9 cellular contexts compared by ENCODE assay signal in genomic region chr13:49540552-49540951, GRCh38. TPM values are rescaled to one million over a fixed set of nuclear protein-coding genes. Genes with fewer than 3 reads are reported as not detected.
DNase-seq lines count a peak whose midpoint lies in the region; ATAC-seq and TF ChIP-seq lines count a peak whose summit lies in the region.
"Had no signal": no experiment of that assay in that cellular context is flagged by ENCODE, and none has a peak within 500 bp of the region (broad histone marks: within the 10 kb centered on the region; RNA-seq: fewer than 3 reads in every experiment).

No MANE protein-coding gene starts in this region.

- no peak overlapping the region for H2BK20ac ChIP-seq in H9 (ENCODE audit: low read depth, low read length, poor library complexity, severe bottlenecking)

- no peaks in the 10 kb centered on the region for H3K27me3 ChIP-seq in CD4-positive, alpha-beta T cell (ENCODE audit: control insufficient read depth, insufficient read depth, low read length)
- H3K27me3 ChIP-seq in H9 (ENCODE audit: insufficient read depth, low read length) = no peaks in the 10 kb centered on the region
- no peaks in the 10 kb centered on the region for H3K27me3 ChIP-seq in kidney epithelial cell (ENCODE audit: control insufficient read depth, insufficient read depth, low read length)
- H3K27me3 ChIP-seq: hepatocyte had no signal

- peak overlapping the region; percentile 29 for H3K9ac ChIP-seq in H9 (ENCODE audit: extremely low read depth, insufficient read length, low read length)

- intact Hi-C loops in CD4-positive, alpha-beta T cell (cut with DNase I, micrococcal nuclease) = loop anchor here in 1 of 2 experiments (5.0 kb wide), 1 partner anchor 43 kb away; the partner anchor contains the start of gene PHF11
- intact Hi-C loops in activated T-helper 1 cell treated with anti-CD3 and anti-CD28 coated beads, Interleukin-12 subunit alpha, Interleukin-12 subunit beta, Interleukin-2, Interleukin-4 antibody, amounts not matched to agents 30 ng/mL and 10 ng/mL and 1 ng/mL, durations not matched to agents 14 hours and 24 hours and 36 hours (cut with micrococcal nuclease) = no loop called here

- H3K4ac ChIP-seq in H9 (ENCODE audit: low read depth, low read length) = no peak overlapping the region

- H3T11ph ChIP-seq in H9 (ENCODE audit: low read length) = no peak overlapping the region

- H3K4me3 ChIP-seq in kidney epithelial cell (ENCODE audit: low read depth, low read length) = peak overlapping the region; percentile 5
- H3K4me3 ChIP-seq: hepatocyte had no signal

- ATAC-seq in CD4-positive, alpha-beta T cell (ENCODE audit: poor library complexity) = peak; percentile 66

- POLR2A ChIA-PET in CD4-positive, alpha-beta T cell (lab: Charles Lee) = interaction anchor here (0.7 to 3.2 kb wide), 9 partner anchors 20 to 253 kb away, joined by 3 to 23 read pairs (median 3); partner anchors contain the start of genes CAB39L, PHF11, RCBTB1 and SETDB2

- H2BK12ac ChIP-seq in H9 (ENCODE audit: insufficient read length, low read depth, low read length) = no peak overlapping the region

- peaks cover 22% of the 10 kb centered on the region for H3K4me1 Mint-ChIP-seq in CD4-positive, alpha-beta T cell (ENCODE audit: low read depth)
- peaks cover 7 to 9% of the 10 kb centered on the region in 2 experiments; a peak in 1 of 4 replicates for H3K4me1 Mint-ChIP-seq in H9
- peaks cover 22% of the 10 kb centered on the region for H3K4me1 Mint-ChIP-seq in activated T-helper 1 cell treated with anti-CD3 and anti-CD28 coated beads, Interleukin-12 subunit alpha, Interleukin-12 subunit beta, Interleukin-2, Interleukin-4 antibody, amounts not matched to agents 30 ng/mL and 10 ng/mL and 1 ng/mL, durations not matched to agents 14 hours and 24 hours and 36 hours (ENCODE audit: low read depth)

- H2AFZ ChIP-seq in H9 (ENCODE audit: low read length) = no peak overlapping the region
- H2AFZ ChIP-seq: hepatocyte had no signal

- no peaks in the 10 kb centered on the region for H3K27me3 Mint-ChIP-seq in CD4-positive, alpha-beta T cell
- no peaks in the 10 kb centered on the region for H3K27me3 Mint-ChIP-seq in H9 (ENCODE audit: low read depth)
- no peaks in the 10 kb centered on the region for H3K27me3 Mint-ChIP-seq in activated T-helper 1 cell treated with anti-CD3 and anti-CD28 coated beads, Interleukin-12 subunit alpha, Interleukin-12 subunit beta, Interleukin-2, Interleukin-4 antibody, amounts not matched to agents 30 ng/mL and 10 ng/mL and 1 ng/mL, durations not matched to agents 14 hours and 24 hours and 36 hours (ENCODE audit: insufficient read depth)

- no peak overlapping the region for H3K4me2 ChIP-seq in H9 (ENCODE audit: insufficient read depth, insufficient read length, low read length)
- H3K4me2 ChIP-seq: hepatocyte had no signal

- CTCF ChIA-PET in CD4-positive, alpha-beta T cell (lab: Charles Lee) = interaction anchor here (0.8 kb wide), 1 partner anchor 60 kb away, joined by 3 read pairs; no protein-coding TSS in a partner anchor

- H3K4me3 Mint-ChIP-seq in CD4-positive, alpha-beta T cell = peak overlapping the region; percentile 86
- no peak overlapping the region for H3K4me3 Mint-ChIP-seq in H9
- peak overlapping the region; percentile 59 for H3K4me3 Mint-ChIP-seq in activated T-helper 1 cell treated with anti-CD3 and anti-CD28 coated beads, Interleukin-12 subunit alpha, Interleukin-12 subunit beta, Interleukin-2, Interleukin-4 antibody, amounts not matched to agents 30 ng/mL and 10 ng/mL and 1 ng/mL, durations not matched to agents 14 hours and 24 hours and 36 hours

- WGBS in H9 (ENCODE audit: extremely low coverage, insufficient read length, low lambda C conversion rate) = no CpG with 5 or more reads among the region's 7 CpGs

- no peak for TF ChIP-seq CTCF in CD4-positive, alpha-beta T cell (IDR thresholded peaks at IDR 0.05)
- TF ChIP-seq CTCF in H9 (conservative IDR thresholded peaks at IDR 0.05) = no peak
- no peak for TF ChIP-seq CTCF in kidney epithelial cell (IDR thresholded peaks at IDR 0.05; ENCODE audit: insufficient read depth, low read length, poor library complexity, severe bottlenecking)

- H4K8ac ChIP-seq in H9 (replicated peaks; ENCODE audit: insufficient read length, low read depth, low read length) = no peak overlapping the region

- H3K23me2 ChIP-seq in H9 (ENCODE audit: insufficient read length, low read depth, low read length, poor library complexity, severe bottlenecking) = no peaks in the 10 kb centered on the region

- H4K91ac ChIP-seq in H9 (ENCODE audit: insufficient read length, low read depth, low read length) = no peak overlapping the region

- no peaks in the 10 kb centered on the region for H3K9me3 ChIP-seq in CD4-positive, alpha-beta T cell (ENCODE audit: control insufficient read depth, low read length)
- H3K9me3 ChIP-seq in H9 (ENCODE audit: control insufficient read depth, low read depth, low read length) = no peaks in the 10 kb centered on the region

- DNase-seq in CD4-positive, alpha-beta T cell = peak in 1 of 10 experiments; percentile 7
- DNase-seq in H9 (no peak), kidney epithelial cell (ENCODE audit: low read depth) (no peak), NCI-H446 treated with DMSO at 0.1 percent for 48 hours (lab: John Stamatoyannopoulos, UW) (no peak), NCI-H1417 (lab: John Stamatoyannopoulos, UW) (no peak), NCI-H2081 (lab: John Stamatoyannopoulos, UW) (no peak)
- DNase-seq in activated T-helper 1 cell treated with anti-CD3 and anti-CD28 coated beads, Interleukin-12 subunit alpha, Interleukin-12 subunit beta, Interleukin-2, Interleukin-4 antibody, amounts not matched to agents 30 ng/mL and 10 ng/mL and 1 ng/mL, durations not matched to agents 14 hours and 24 hours and 36 hours (ENCODE audit: low spot score) = peak; percentile 4
- DNase-seq in NK-92 treated with Interleukin-12 subunit alpha and Interleukin-12 subunit beta, amount 100 ng/mL, for 24 hours (lab: John Stamatoyannopoulos, UW) = no peak

- H2BK5ac ChIP-seq in H9 (ENCODE audit: insufficient read length, low read length) = no peak overlapping the region

- no peaks in the 10 kb centered on the region for H3K36me3 ChIP-seq in kidney epithelial cell (ENCODE audit: control insufficient read depth, insufficient read depth, low read length)

- no peak overlapping the region for H2BK15ac ChIP-seq in H9 (ENCODE audit: low read depth, low read length)

- no peak overlapping the region for H3K23ac ChIP-seq in H9 (ENCODE audit: insufficient read length, low read depth, low read length)

- H3K56ac ChIP-seq in H9 (ENCODE audit: insufficient read length, low read depth, low read length) = no peak overlapping the region

- no peak overlapping the region for H3K27ac ChIP-seq in CD4-positive, alpha-beta T cell (ENCODE audit: low read depth, low read length)
- H3K27ac ChIP-seq in H9 (ENCODE audit: insufficient read length, low read depth, low read length) = no peak overlapping the region
- H3K27ac ChIP-seq: hepatocyte had no signal

- H3K9me3 Mint-ChIP-seq in CD4-positive, alpha-beta T cell = no peaks in the 10 kb centered on the region
- no peaks in the 10 kb centered on the region for H3K9me3 Mint-ChIP-seq in H9
- no peaks in the 10 kb centered on the region for H3K9me3 Mint-ChIP-seq in activated T-helper 1 cell treated with anti-CD3 and anti-CD28 coated beads, Interleukin-12 subunit alpha, Interleukin-12 subunit beta, Interleukin-2, Interleukin-4 antibody, amounts not matched to agents 30 ng/mL and 10 ng/mL and 1 ng/mL, durations not matched to agents 14 hours and 24 hours and 36 hours

- H4K20me1 ChIP-seq in H9 (ENCODE audit: control insufficient read depth, insufficient read depth, insufficient read length) = no peaks in the 10 kb centered on the region

- peaks cover 58% of the 10 kb centered on the region for H3K36me3 Mint-ChIP-seq in CD4-positive, alpha-beta T cell (ENCODE audit: low read depth)
- peaks cover 2 to 55% (median 33%) of the 10 kb centered on the region in 3 experiments; a peak in 6 of 7 replicates for H3K36me3 Mint-ChIP-seq in H9 (ENCODE audit: insufficient read depth in 1 of 3, low read depth in 3 of 3)
- peaks cover 25% of the 10 kb centered on the region for H3K36me3 Mint-ChIP-seq in activated T-helper 1 cell treated with anti-CD3 and anti-CD28 coated beads, Interleukin-12 subunit alpha, Interleukin-12 subunit beta, Interleukin-2, Interleukin-4 antibody, amounts not matched to agents 30 ng/mL and 10 ng/mL and 1 ng/mL, durations not matched to agents 14 hours and 24 hours and 36 hours (ENCODE audit: low read depth)

- H3K79me1 ChIP-seq in H9 (ENCODE audit: insufficient read depth, low read depth, low read length, poor library complexity, severe bottlenecking) = no peaks in the 10 kb centered on the region

- no peak overlapping the region for H4K5ac ChIP-seq in H9 (ENCODE audit: insufficient read length, low read depth, low read length)

- H2AK5ac ChIP-seq in H9 (ENCODE audit: insufficient read length, low read length) = no peak overlapping the region

- H3K4me1 ChIP-seq in H9 (ENCODE audit: insufficient read depth, low read length) = no peaks in the 10 kb centered on the region

- no peak overlapping the region for H3K14ac ChIP-seq in H9 (ENCODE audit: insufficient read depth, low read length)

- no peaks in the 10 kb centered on the region for H3K79me2 ChIP-seq in H9 (ENCODE audit: insufficient read depth, low read length)
- H3K79me2 ChIP-seq: hepatocyte had no signal

- H3K18ac ChIP-seq in H9 (ENCODE audit: insufficient read length, low read depth, low read length) = no peak overlapping the region

- H3K27ac Mint-ChIP-seq in CD4-positive, alpha-beta T cell = peak overlapping the region; percentile 93
- peak overlapping the region in 2 of 3 experiments; percentile 77 to 91; a peak in 3 of 7 replicates for H3K27ac Mint-ChIP-seq in H9
- peak overlapping the region; percentile 76 for H3K27ac Mint-ChIP-seq in activated T-helper 1 cell treated with anti-CD3 and anti-CD28 coated beads, Interleukin-12 subunit alpha, Interleukin-12 subunit beta, Interleukin-2, Interleukin-4 antibody, amounts not matched to agents 30 ng/mL and 10 ng/mL and 1 ng/mL, durations not matched to agents 14 hours and 24 hours and 36 hours

- H2BK120ac ChIP-seq in H9 (ENCODE audit: low read depth, low read length, poor library complexity, severe bottlenecking) = no peak overlapping the region

RNA-seq across cellular contexts. Expression of gene PHF11, which starts 44.8 kb away (rescaled TPM):
- 100 to 1,000 TPM; 105 TPM for total RNA-seq in CD4-positive, alpha-beta T cell
- total RNA-seq in H9 (2021) (11.5 and 13.5 TPM in 2 replicates), kidney epithelial cell (24.9 and 27.8 TPM in 2 replicates)
- 66.0 and 68.0 TPM in 2 replicates for total RNA-seq in activated T-helper 1 cell treated with anti-CD3 and anti-CD28 coated beads, Interleukin-12 subunit alpha, Interleukin-12 subunit beta, Interleukin-2, Interleukin-4 antibody, amounts not matched to agents 30 ng/mL and 10 ng/mL and 1 ng/mL, durations not matched to agents 14 hours and 24 hours and 36 hours

RNA-seq across cellular contexts. Expression of gene RCBTB1, which starts 44.8 kb away (rescaled TPM):
- 10 to 100 TPM; 10.3 to 11.4 TPM for total RNA-seq in CD4-positive, alpha-beta T cell
- 26.1 and 26.9 TPM in 2 replicates for total RNA-seq in H9 (2021)
- 14.9 and 16.3 TPM in 2 replicates for total RNA-seq in activated T-helper 1 cell treated with anti-CD3 and anti-CD28 coated beads, Interleukin-12 subunit alpha, Interleukin-12 subunit beta, Interleukin-2, Interleukin-4 antibody, amounts not matched to agents 30 ng/mL and 10 ng/mL and 1 ng/mL, durations not matched to agents 14 hours and 24 hours and 36 hours
- total RNA-seq in kidney epithelial cell = 22.6 and 26.0 TPM in 2 replicates

Comparison
In these comparisons a context has a peak if more than half of its experiments do, and no peak if none do; other contexts are left out.
1. H3K4me3 Mint-ChIP-seq: peak in CD4-positive, alpha-beta T cell (single experiment) and activated T-helper 1 cell treated with anti-CD3 and anti-CD28 coated beads, Interleukin-12 subunit alpha, Interleukin-12 subunit beta, Interleukin-2, Interleukin-4 antibody, amounts not matched to agents 30 ng/mL and 10 ng/mL and 1 ng/mL, durations not matched to agents 14 hours and 24 hours and 36 hours (single experiment); none in H9 (0 of 2).
2. Peak in every context shown above with its lines, with median percentiles within 50 percentile points of each other: H3K27ac Mint-ChIP-seq.